In genomic region chr11:19561011-19561410, GRCh38 we compare ENCODE assay signal across 28 cellular contexts.
A peak's percentile ranks its signal among the peaks of the same experiment; 100 is the strongest.
DNase-seq lines count a peak whose midpoint lies in the region; ATAC-seq and TF ChIP-seq lines count a peak whose summit lies in the region.
"Had no signal": no experiment of that assay in that cellular context is flagged by ENCODE, and none has a peak within 500 bp of the region (broad histone marks: within the 10 kb centered on the region; RNA-seq: fewer than 3 reads in every experiment).

No MANE protein-coding gene starts in this region.

- no peak overlapping the region for H3K4me3 ChIP-seq in mucosa of descending colon
- H3K4me3 ChIP-seq: BLaER1 treated with 17β-estradiol and CSF1 and Interleukin-3, amounts not matched to agents 10 nM and 100 nM; GM23338; heart right ventricle; lung; Peyer's patch; prostate gland; SJCRH30 had no signal

- H3K9me3 ChIP-seq in mucosa of descending colon, result no peaks in the 10 kb centered on the region
- H3K9me3 ChIP-seq: BLaER1 treated with 17β-estradiol and CSF1 and Interleukin-3, amounts not matched to agents 10 nM and 100 nM; heart right ventricle; Peyer's patch; prostate gland; SJCRH30 had no signal

- no peaks in the 10 kb centered on the region for H3K4me1 Mint-ChIP-seq in stimulated activated memory B cell treated with anti-CD40 and anti-IgM and Interleukin-4, amounts not matched to agents 10 μg/mL and 1 μg/mL and 100 μg/mL, for 72 hours
- peaks cover 10% of the 10 kb centered on the region for H3K4me1 Mint-ChIP-seq in nephron progenitor cell
- H3K4me1 Mint-ChIP-seq: activated CD4-positive, alpha-beta memory T cell treated with anti-CD3 and anti-CD28 coated beads, Interleukin-2, amount 10 ng/mL, durations not matched to agents 7 days and 5 days; activated naive CD4-positive, alpha-beta T cell treated with anti-CD3 and anti-CD28 coated beads, Interleukin-2, amount 50 U/mL, for 24 hours; activated T-helper 17 cell treated with anti-CD3 and anti-CD28 coated beads, Interleukin-2, amount 50 U/mL, for 72 hours had no signal

- H3K27ac Mint-ChIP-seq in stimulated activated memory B cell treated with anti-CD40 and anti-IgM and Interleukin-4, amounts not matched to agents 10 μg/mL and 1 μg/mL and 100 μg/mL, for 72 hours, result no peak overlapping the region
- H3K27ac Mint-ChIP-seq in nephron progenitor cell, result no peak overlapping the region
- H3K27ac Mint-ChIP-seq: activated CD4-positive, alpha-beta memory T cell treated with anti-CD3 and anti-CD28 coated beads, Interleukin-2, amount 10 ng/mL, durations not matched to agents 7 days and 5 days; activated naive CD4-positive, alpha-beta T cell treated with anti-CD3 and anti-CD28 coated beads, Interleukin-2, amount 50 U/mL, for 24 hours; activated T-helper 17 cell treated with anti-CD3 and anti-CD28 coated beads, Interleukin-2, amount 50 U/mL, for 72 hours; GM23338; HFFc6 had no signal

- intact Hi-C loops in mucosa of descending colon (cut with DNase I, micrococcal nuclease), result loop anchor here in 1 of 2 donors (5.0 to 10.0 kb wide), 2 partner anchors 186 to 344 kb away; no protein-coding TSS in a partner anchor

- H3K9me3 Mint-ChIP-seq in stimulated activated memory B cell treated with anti-CD40 and anti-IgM and Interleukin-4, amounts not matched to agents 10 μg/mL and 1 μg/mL and 100 μg/mL, for 72 hours, result no peaks in the 10 kb centered on the region
- H3K9me3 Mint-ChIP-seq in nephron progenitor cell, result no peaks in the 10 kb centered on the region
- H3K9me3 Mint-ChIP-seq: activated CD4-positive, alpha-beta memory T cell treated with anti-CD3 and anti-CD28 coated beads, Interleukin-2, amount 10 ng/mL, durations not matched to agents 7 days and 5 days; activated naive CD4-positive, alpha-beta T cell treated with anti-CD3 and anti-CD28 coated beads, Interleukin-2, amount 50 U/mL, for 24 hours; activated T-helper 17 cell treated with anti-CD3 and anti-CD28 coated beads, Interleukin-2, amount 50 U/mL, for 72 hours; GM23338; HFFc6 had no signal

- ATAC-seq in stimulated activated memory B cell treated with anti-CD40 and anti-IgM and Interleukin-4, amounts not matched to agents 10 μg/mL and 1 μg/mL and 100 μg/mL, for 72 hours, result no peak
- ATAC-seq in mucosa of descending colon, result no peak
- ATAC-seq: activated T-helper 17 cell treated with anti-CD3 and anti-CD28 coated beads, Interleukin-2, amount 50 U/mL, for 72 hours; GM23338; heart right ventricle had no signal

- DNase-seq in EL (peak; percentile 36), RKO (ENCODE audit: low spot score) (peak; percentile 34), dermis microvascular lymphatic vessel endothelial cell (ENCODE audit: low read depth in 2 of 2) (peak; percentile 49 to 91), non-pigmented ciliary epithelial cell (ENCODE audit: low read depth) (peak; percentile 14), nephron progenitor cell (no peak), mucosa of descending colon (no peak), COLO668 (lab: John Stamatoyannopoulos, UW; ENCODE audit: unreplicated experiment) (no peak)
- DNase-seq: activated CD4-positive, alpha-beta memory T cell treated with anti-CD3 and anti-CD28 coated beads, Interleukin-2, amount 10 ng/mL, durations not matched to agents 7 days and 5 days; activated CD4-positive, CD25-positive, alpha-beta regulatory T cell treated with anti-CD3 and anti-CD28 coated beads, Interleukin-2, amount 50 U/mL, for 72 hours; activated CD8-positive, alpha-beta memory T cell treated with anti-CD3 and anti-CD28 coated beads, Interleukin-2, amount 50 U/mL, for 48 hours; central memory CD4-positive, alpha-beta T cell; foreskin fibroblast; heart right ventricle; HFFc6; NCI-H1092; NCI-H2029; NCI-H526 treated with DMSO at 0.1 percent for 48 hours; Peyer's patch; stimulated activated CD4-positive, alpha-beta T cell treated with anti-CD3 and anti-CD28 coated beads, Interleukin-15, amount 100 ng/mL, for 24 hours; stimulated activated naive CD4-positive, alpha-beta T cell treated with Interleukin-2 at 50 U/mL for 16 hours had no signal

- no peak overlapping the region for H3K4me3 Mint-ChIP-seq in stimulated activated memory B cell treated with anti-CD40 and anti-IgM and Interleukin-4, amounts not matched to agents 10 μg/mL and 1 μg/mL and 100 μg/mL, for 72 hours
- no peak overlapping the region for H3K4me3 Mint-ChIP-seq in nephron progenitor cell
- H3K4me3 Mint-ChIP-seq: activated CD4-positive, alpha-beta memory T cell treated with anti-CD3 and anti-CD28 coated beads, Interleukin-2, amount 10 ng/mL, durations not matched to agents 7 days and 5 days; activated naive CD4-positive, alpha-beta T cell treated with anti-CD3 and anti-CD28 coated beads, Interleukin-2, amount 50 U/mL, for 24 hours; activated T-helper 17 cell treated with anti-CD3 and anti-CD28 coated beads, Interleukin-2, amount 50 U/mL, for 72 hours; GM23338; HFFc6 had no signal

- peaks cover 18% of the 10 kb centered on the region for H3K27me3 Mint-ChIP-seq in stimulated activated memory B cell treated with anti-CD40 and anti-IgM and Interleukin-4, amounts not matched to agents 10 μg/mL and 1 μg/mL and 100 μg/mL, for 72 hours
- peaks cover 9% of the 10 kb centered on the region for H3K27me3 Mint-ChIP-seq in nephron progenitor cell (ENCODE audit: low read depth, poor library complexity)

- no peaks in the 10 kb centered on the region for H3K36me3 Mint-ChIP-seq in stimulated activated memory B cell treated with anti-CD40 and anti-IgM and Interleukin-4, amounts not matched to agents 10 μg/mL and 1 μg/mL and 100 μg/mL, for 72 hours
- no peaks in the 10 kb centered on the region for H3K36me3 Mint-ChIP-seq in nephron progenitor cell (ENCODE audit: low read depth)
- H3K36me3 Mint-ChIP-seq: activated naive CD4-positive, alpha-beta T cell treated with anti-CD3 and anti-CD28 coated beads, Interleukin-2, amount 50 U/mL, for 24 hours had no signal

- no peaks in the 10 kb centered on the region for H3K4me1 ChIP-seq in mucosa of descending colon (ENCODE audit: low read depth)
- H3K4me1 ChIP-seq: BLaER1 treated with 17β-estradiol and CSF1 and Interleukin-3, amounts not matched to agents 10 nM and 100 nM; Peyer's patch had no signal

- TF ChIP-seq CTCF in nephron progenitor cell (IDR thresholded peaks at IDR 0.05), result no peak
- TF ChIP-seq CTCF in mucosa of descending colon (IDR thresholded peaks at IDR 0.05), result no peak

- no peaks in the 10 kb centered on the region for H3K36me3 ChIP-seq in mucosa of descending colon (ENCODE audit: low read depth)
- H3K36me3 ChIP-seq: BLaER1 treated with 17β-estradiol and CSF1 and Interleukin-3, amounts not matched to agents 10 nM and 100 nM; heart right ventricle; Peyer's patch; prostate gland; SJCRH30 had no signal

Comparison
In these comparisons a context has a peak if more than half of its experiments do, and no peak if none do; other contexts are left out.
1. DNase-seq: peak in EL (single experiment), RKO (single experiment), dermis microvascular lymphatic vessel endothelial cell (2 of 2) and non-pigmented ciliary epithelial cell (single experiment); none in nephron progenitor cell (single experiment), mucosa of descending colon (0 of 3) and COLO668 (single experiment).